ENCODE assay signal across 23 cellular contexts in the genomic region with DNA sequence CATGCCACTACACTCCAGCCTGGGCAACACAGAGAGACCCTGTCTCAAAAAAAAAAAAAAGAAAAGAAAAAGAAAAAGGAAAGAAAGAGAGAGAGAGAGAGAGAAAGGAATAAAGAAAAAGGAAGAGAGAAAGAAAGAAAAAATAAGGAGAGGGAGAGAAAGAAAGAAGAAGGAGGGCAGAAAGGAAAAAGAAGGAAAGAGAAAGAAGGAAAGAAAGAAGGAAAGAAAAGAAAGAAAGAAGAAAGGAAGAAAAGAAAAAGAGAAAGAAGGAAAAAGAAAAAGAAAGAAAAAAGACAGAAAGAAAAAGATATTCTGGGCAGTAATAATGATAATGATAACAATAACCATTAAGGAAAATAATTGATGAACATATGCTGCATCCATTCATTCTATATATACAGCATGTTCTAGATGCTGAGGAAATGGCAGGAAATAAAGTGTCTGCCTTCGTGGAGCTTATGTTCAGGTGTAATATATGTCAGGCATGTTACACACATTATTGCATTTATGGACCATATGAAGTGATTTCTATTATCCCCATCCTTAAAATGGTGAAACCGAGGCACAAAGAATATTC.
"Had no signal": no experiment of that assay in that cellular context is flagged by ENCODE, and none has a peak within 500 bp of the region (broad histone marks: within the 10 kb centered on the region; RNA-seq: fewer than 3 reads in every experiment).

No MANE protein-coding gene starts in this region.

- H3K4me3 ChIP-seq: ascending aorta, gastrocnemius medialis, heart right ventricle had no signal

- FAIRE-seq: colon, endometrium, endothelial cell of umbilical vein had no signal

- H3K27me3 ChIP-seq: ascending aorta, foreskin keratinocyte, gastrocnemius medialis had no signal

- ATAC-seq: gastrocnemius medialis, T-helper 17 cell had no signal

- H3K27ac ChIP-seq: ascending aorta, brain microvascular endothelial cell, gastrocnemius medialis had no signal

- H3K36me3 ChIP-seq: ascending aorta, brain microvascular endothelial cell, gastrocnemius medialis, heart right ventricle, WERI-Rb-1 had no signal

- H3K9me3 ChIP-seq: ascending aorta, gastrocnemius medialis, heart right ventricle had no signal

- H3K4me1 ChIP-seq: ascending aorta, gastrocnemius medialis had no signal

- DNase-seq: activated B cell treated with CpG ODN at 0.5 μM for 24 hours; activated CD4-positive, alpha-beta T cell treated with anti-CD3 and anti-CD28 coated beads, Interleukin-2, amount 50 U/mL, for 1 hour; activated CD8-positive, alpha-beta memory T cell treated with anti-CD3 and anti-CD28 coated beads, Interleukin-2, amount 50 U/mL, for 48 hours; activated gamma-delta T cell; activated naive CD4-positive, alpha-beta T cell; activated naive CD4-positive, alpha-beta T cell treated with anti-CD3 and anti-CD28 coated beads, Interleukin-2, amount 10 ng/mL, durations not matched to agents 7 days and 5 days; activated naive CD8-positive, alpha-beta T cell treated with anti-CD3 and anti-CD28 coated beads, Interleukin-2, amount 10 ng/mL, durations not matched to agents 7 days and 5 days; activated T-cell treated with anti-CD3 and anti-CD28 coated beads for 4 hours; activated T-cell treated with anti-CD3 and anti-CD28 coated beads, Interleukin-2, amount 50 U/mL, for 24 hours; brain microvascular endothelial cell; cortex of kidney; effector CD8-positive, alpha-beta T cell; gastrocnemius medialis; glutamatergic neuron; heart right ventricle; T-helper 17 cell; T1000 had no signal
